ENCODE assay signal across 9 cellular contexts in the genomic region with DNA sequence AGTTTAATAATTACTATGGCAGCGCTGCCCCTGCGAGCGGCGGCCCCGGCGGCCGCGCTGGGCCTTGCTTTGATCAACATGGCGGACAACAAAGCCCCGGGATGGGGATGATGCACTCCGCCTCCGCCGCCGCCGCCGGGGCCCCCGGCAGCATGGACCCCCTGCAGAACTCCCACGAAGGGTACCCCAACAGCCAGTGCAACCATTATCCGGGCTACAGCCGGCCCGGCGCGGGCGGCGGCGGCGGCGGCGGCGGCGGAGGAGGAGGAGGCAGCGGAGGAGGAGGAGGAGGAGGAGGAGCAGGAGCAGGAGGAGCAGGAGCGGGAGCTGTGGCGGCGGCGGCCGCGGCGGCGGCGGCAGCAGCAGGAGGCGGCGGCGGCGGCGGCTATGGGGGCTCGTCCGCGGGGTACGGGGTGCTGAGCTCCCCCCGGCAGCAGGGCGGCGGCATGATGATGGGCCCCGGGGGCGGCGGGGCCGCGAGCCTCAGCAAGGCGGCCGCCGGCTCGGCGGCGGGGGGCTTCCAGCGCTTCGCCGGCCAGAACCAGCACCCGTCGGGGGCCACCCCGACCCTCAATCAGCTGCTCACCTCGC. TPM values are rescaled to one million over a fixed set of nuclear protein-coding genes. Genes with fewer than 3 reads are reported as not detected.
DNase-seq lines count a peak whose midpoint lies in the region; ATAC-seq, FAIRE-seq and TF ChIP-seq lines count a peak whose summit lies in the region.
"Had no signal": no experiment of that assay in that cellular context is flagged by ENCODE, and none has a peak within 500 bp of the region (broad histone marks: within the 10 kb centered on the region; RNA-seq: fewer than 3 reads in every experiment).

No MANE protein-coding gene starts in this region.

- POLR2A ChIA-PET in HepG2 (lab: Yijun Ruan, JAX): interaction anchor here (0.6 to 1.9 kb wide), 4 partner anchors 11 to 154 kb away, joined by 3 to 10 read pairs (median 4); no protein-coding TSS in a partner anchor

- no peaks in the 10 kb centered on the region for H3K27me3 ChIP-seq in GM06990 (replicated peaks; ENCODE audit: control insufficient read depth, insufficient read depth, low read length)
- H3K27me3 ChIP-seq in HepG2 (ENCODE audit: control insufficient read depth in 1 of 2, insufficient read depth in 2 of 2, low read length in 2 of 2): no peaks in the 10 kb centered on the region; a peak in 1 of 5 replicates

- no peak for ATAC-seq in central memory CD8-positive, alpha-beta T cell (replicated peaks; ENCODE audit: extremely low read depth, poor library complexity, severe bottlenecking)
- ATAC-seq in HepG2 (peak; percentile 5; the same call in 2 of the 3 replicates), HG03442 (IDR thresholded peaks at IDR 0.05; ENCODE audit: unreplicated experiment) (no peak)

- no TSS peak for BruUV-seq in HepG2 (replicated peaks; lab: Mats Ljungman, UMichigan)

- no peaks in the 10 kb centered on the region for H3K9me3 ChIP-seq in HepG2 (ENCODE audit: low read length)

- no peak overlapping the region for H2AFZ ChIP-seq in HepG2 (ENCODE audit: low read length)

- peak overlapping the region; percentile 91 for H3K27ac Mint-ChIP-seq in central memory CD8-positive, alpha-beta T cell (ENCODE audit: low read depth)

- in situ Hi-C loops in HepG2 (cut with HindIII; ENCODE audit: extremely low pct_ligation_motif_present, low pct_unique_long_range_greater_than_20kb): no loop called here

- H3K36me3 Mint-ChIP-seq in central memory CD8-positive, alpha-beta T cell (ENCODE audit: insufficient read depth): peaks cover 19% of the 10 kb centered on the region

- H3K9ac ChIP-seq in HepG2 (ENCODE audit: insufficient read depth, low read depth, low read length): peak overlapping the region; percentile 89

- peak; percentile 65 for DNase-seq in GM06990 (ENCODE audit: extremely low read depth, insufficient read length)
- DNase-seq in Jurkat, Clone E6-1 (ENCODE audit: low read depth, low spot score): peak; percentile 25
- DNase-seq in central memory CD8-positive, alpha-beta T cell (ENCODE audit: low spot score in 2 of 2): peak in 1 of 2 donors; percentile 20
- DNase-seq in HepG2 (ENCODE audit: low spot score): peak; percentile 34
- DNase-seq in stimulated activated CD4-positive, alpha-beta T cell treated with anti-CD3 and anti-CD28 coated beads, Interleukin-4, amount 100 ng/mL, for 1 hour: peak; percentile 63
- no peak for DNase-seq in NCI-H1694 treated with DMSO at 0.1 percent for 48 hours (lab: John Stamatoyannopoulos, UW)

- no peaks in the 10 kb centered on the region for H3K36me3 ChIP-seq in GM06990 (ENCODE audit: control insufficient read depth, insufficient read depth, low read length)
- H3K36me3 ChIP-seq in HepG2 (replicated peaks in 1 of 2; ENCODE audit: control insufficient read depth in 1 of 2, insufficient read depth in 2 of 2, low read length in 2 of 2): no peaks in the 10 kb centered on the region

- no peaks in the 10 kb centered on the region for H3K9me3 Mint-ChIP-seq in central memory CD8-positive, alpha-beta T cell

- H3K27me3 Mint-ChIP-seq in central memory CD8-positive, alpha-beta T cell: no peaks in the 10 kb centered on the region

- peaks cover 47% of the 10 kb centered on the region for H3K4me1 Mint-ChIP-seq in central memory CD8-positive, alpha-beta T cell

- H3K79me2 ChIP-seq in HepG2 (ENCODE audit: insufficient read depth, low read length): peaks cover 51% of the 10 kb centered on the region

- peak overlapping the region; percentile 89 for H3K27ac ChIP-seq in HepG2 (ENCODE audit: extremely low read length, insufficient read depth, low read length)

- TF ChIP-seq EP300 in HepG2 (IDR thresholded peaks at IDR 0.05; ENCODE audit: low read depth in 2 of 2, low read length in 2 of 2) (no peak), HepG2 (CRISPR knock-in tag; IDR thresholded peaks at IDR 0.05; ENCODE audit: borderline replicate concordance) (no peak)

- TF ChIP-seq CTCF in GM06990 (IDR thresholded peaks at IDR 0.05; ENCODE audit: insufficient read depth, low read length, poor library complexity, severe bottlenecking): no peak
- no peak for TF ChIP-seq CTCF in WI38 (IDR thresholded peaks at IDR 0.05; ENCODE audit: low read depth, low read length)
- TF ChIP-seq CTCF in HepG2 (CRISPR knock-in tag; IDR thresholded peaks at IDR 0.05): no peak

- peaks cover 37% of the 10 kb centered on the region for H3K4me1 ChIP-seq in HepG2 (ENCODE audit: insufficient read depth, low read length)

- H3K4me2 ChIP-seq in HepG2 (ENCODE audit: low read depth, low read length): no peak overlapping the region; the same call in 1 of the 2 replicates

- no CpG with 5 or more reads among the region's 71 CpGs for WGBS in HepG2 (ENCODE audit: low lambda C conversion rate)

- intact Hi-C loops in HepG2 (cut with micrococcal nuclease; ENCODE audit: unreplicated experiment): loop anchor here (5.0 kb wide), 1 partner anchor 216 kb away; no protein-coding TSS in a partner anchor

- no peak for FAIRE-seq in HepG2 (lab: Jason Lieb, UNC)
- FAIRE-seq: endometrium had no signal

- TF ChIP-seq RAD21 in HepG2 (CRISPR knock-in tag; IDR thresholded peaks at IDR 0.05): 0 out of 2 replicates have a peak, but pooled peaks have one; percentile 1

- H3K4me3 Mint-ChIP-seq in central memory CD8-positive, alpha-beta T cell: peak overlapping the region; percentile 94

- TF ChIP-seq POLR2A in HepG2 (IDR thresholded peaks at IDR 0.05; ENCODE audit: insufficient read depth in 1 of 2, low read depth in 2 of 2, low read length in 2 of 2): peak in 1 of 2 experiments; percentile 18; a peak in 2 of 4 replicates

- H4K20me1 ChIP-seq in HepG2 (ENCODE audit: insufficient read depth, low read length): peaks cover 37% of the 10 kb centered on the region

- H3K4me3 ChIP-seq in GM06990 (replicated peaks; ENCODE audit: low read depth, low read length) (peak overlapping the region; percentile 74), WI38 (ENCODE audit: low read depth, low read length) (peak overlapping the region; percentile 81), HepG2 (replicated peaks in 1 of 3; ENCODE audit: insufficient read depth in 1 of 3, low read depth in 2 of 3, low read length in 3 of 3) (peak overlapping the region; percentile 68 to 95 (median 93); a peak in 5 of 6 replicates)
- peak overlapping the region; percentile 80 for H3K4me3 ChIP-seq in Jurkat, Clone E6-1 (ENCODE audit: low read length)

- CTCF ChIA-PET in HepG2 (lab: Yijun Ruan, JAX; ENCODE audit: low intra/inter-chr PET ratio, low total read pairs): no interaction called here

TF ChIP-seq in HepG2, 621 proteins besides CTCF, POLR2A, EP300 and RAD21 (continues in another document):
- TF ChIP-seq, protein P1, sequence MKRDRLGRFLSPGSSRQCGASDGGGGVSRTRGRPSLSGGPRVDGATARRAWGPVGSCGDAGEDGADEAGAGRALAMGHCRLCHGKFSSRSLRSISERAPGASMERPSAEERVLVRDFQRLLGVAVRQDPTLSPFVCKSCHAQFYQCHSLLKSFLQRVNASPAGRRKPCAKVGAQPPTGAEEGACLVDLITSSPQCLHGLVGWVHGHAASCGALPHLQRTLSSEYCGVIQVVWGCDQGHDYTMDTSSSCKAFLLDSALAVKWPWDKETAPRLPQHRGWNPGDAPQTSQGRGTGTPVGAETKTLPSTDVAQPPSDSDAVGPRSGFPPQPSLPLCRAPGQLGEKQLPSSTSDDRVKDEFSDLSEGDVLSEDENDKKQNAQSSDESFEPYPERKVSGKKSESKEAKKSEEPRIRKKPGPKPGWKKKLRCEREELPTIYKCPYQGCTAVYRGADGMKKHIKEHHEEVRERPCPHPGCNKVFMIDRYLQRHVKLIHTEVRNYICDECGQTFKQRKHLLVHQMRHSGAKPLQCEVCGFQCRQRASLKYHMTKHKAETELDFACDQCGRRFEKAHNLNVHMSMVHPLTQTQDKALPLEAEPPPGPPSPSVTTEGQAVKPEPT (CRISPR knock-in tag; IDR thresholded peaks at IDR 0.05; ENCODE audit: low read depth): 0 out of 2 replicates have a peak, but pooled peaks have one; percentile 6
- TF ChIP-seq MTF1 (CRISPR knock-in tag; IDR thresholded peaks at IDR 0.05) (no peak), PHB2 (IDR thresholded peaks at IDR 0.05; ENCODE audit: partially characterized antibody) (no peak), PITX1 (CRISPR knock-in tag; IDR thresholded peaks at IDR 0.05) (no peak), ZNF761 (CRISPR knock-in tag; conservative IDR thresholded peaks at IDR 0.05) (no peak), BCL6 (CRISPR knock-in tag; IDR thresholded peaks at IDR 0.05) (no peak)
- TF ChIP-seq, protein P2, sequence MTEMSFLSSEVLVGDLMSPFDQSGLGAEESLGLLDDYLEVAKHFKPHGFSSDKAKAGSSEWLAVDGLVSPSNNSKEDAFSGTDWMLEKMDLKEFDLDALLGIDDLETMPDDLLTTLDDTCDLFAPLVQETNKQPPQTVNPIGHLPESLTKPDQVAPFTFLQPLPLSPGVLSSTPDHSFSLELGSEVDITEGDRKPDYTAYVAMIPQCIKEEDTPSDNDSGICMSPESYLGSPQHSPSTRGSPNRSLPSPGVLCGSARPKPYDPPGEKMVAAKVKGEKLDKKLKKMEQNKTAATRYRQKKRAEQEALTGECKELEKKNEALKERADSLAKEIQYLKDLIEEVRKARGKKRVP (CRISPR knock-in tag; IDR thresholded peaks at IDR 0.05): no peak

RNA-seq across cellular contexts. Expression of a gene that starts 1.5 kb away (rescaled TPM):
- polyA plus RNA-seq in Jurkat, Clone E6-1 (2012; ENCODE audit: insufficient read depth, insufficient read length): 23.2 TPM
- total RNA-seq in HepG2 (2016; rRNA removed; fragmentation: Illumina TruSeq; extraction: Trizol): 32.6 and 38.0 TPM in 2 replicates
- total RNA-seq in HepG2 (2016; cell fraction: cytosol; rRNA removed; fragmentation: Illumina TruSeq; extraction: Trizol; ENCODE audit: low read depth): 41.7 TPM in 2 replicates
- 30.2 and 35.7 TPM in 2 replicates for total RNA-seq in HepG2 (2016; cell fraction: insoluble cytoplasmic fraction; rRNA removed; fragmentation: Illumina TruSeq; extraction: Trizol)
- 16.5 and 21.3 TPM in 2 replicates for total RNA-seq in HepG2 (2016; cell fraction: membrane; rRNA removed; fragmentation: Illumina TruSeq; extraction: Trizol)
- 130 and 139 TPM in 2 replicates for total RNA-seq in HepG2 (2016; cell fraction: nucleus; rRNA removed; fragmentation: Illumina TruSeq; extraction: Trizol)
- polyA plus RNA-seq in HepG2 (2011; rRNA removed): 20.1 and 22.5 TPM in 2 replicates
- 13.6 and 13.8 TPM in 2 replicates for polyA plus RNA-seq in HepG2 (2011; cell fraction: cytosol; rRNA removed)
- 47.4 and 49.3 TPM in 2 replicates for polyA plus RNA-seq in HepG2 (2011; cell fraction: nucleus; rRNA removed)
- 25.2 and 26.7 TPM in 2 replicates for polyA plus RNA-seq in HepG2 (2012)
- 1.8 and 2.0 TPM in 2 replicates for polyA plus RNA-seq in HepG2 (2016; cell fraction: cytosol; fragmentation: Illumina TruSeq; extraction: Trizol; ENCODE audit: low read depth)
- polyA plus RNA-seq in HepG2 (2016; cell fraction: insoluble cytoplasmic fraction; fragmentation: Illumina TruSeq; extraction: Trizol; ENCODE audit: low read depth): 27.9 and 32.0 TPM in 2 replicates
- 5.4 and 5.7 TPM in 2 replicates for polyA plus RNA-seq in HepG2 (2016; cell fraction: membrane; fragmentation: Illumina TruSeq; extraction: Trizol; ENCODE audit: low read depth)
- polyA plus RNA-seq in HepG2 (2016; cell fraction: nucleus; fragmentation: Illumina TruSeq; extraction: Trizol; ENCODE audit: insufficient read depth, low read depth): 44.9 and 47.2 TPM in 2 replicates
- polyA minus RNA-seq in HepG2 (2011; rRNA and poly(A)+ RNA removed; ENCODE audit: low replicate concordance): 77.4 and 128 TPM in 2 replicates
- 40.2 and 55.4 TPM in 2 replicates for polyA minus RNA-seq in HepG2 (2011; cell fraction: cytosol; rRNA and poly(A)+ RNA removed)
- 329 and 355 TPM in 2 replicates for polyA minus RNA-seq in HepG2 (2011; cell fraction: nucleus; rRNA and poly(A)+ RNA removed)
